In genomic region chr7:88306590-88307048, GRCh38 we compare ENCODE assay signal across 8 cellular contexts. TPM values are rescaled to one million over a fixed set of nuclear protein-coding genes. Genes with fewer than 3 reads are reported as not detected.
DNase-seq lines count a peak whose midpoint lies in the region; ATAC-seq, FAIRE-seq and TF ChIP-seq lines count a peak whose summit lies in the region.

Gene STEAP4, minus strand, starts transcription at chr7:88306894. Its CDS starts 22,625 bp downstream, at chr7:88284269.

- H3K27ac Mint-ChIP-seq in dendritic cell treated with granulocyte-macrophage colony-stimulating factor and Interleukin-4, amounts not matched to agents 40 ng/mL and 50 ng/mL, for 4 days: peak within 1 kb of the TSS; percentile 69
- no peak within 1 kb of the TSS for H3K27ac Mint-ChIP-seq in stimulated activated naive CD8-positive, alpha-beta T cell treated with anti-CD3 and anti-CD28 coated beads, Interleukin-15, amount 100 ng/mL, for 72 hours

- H3K27me3 Mint-ChIP-seq in dendritic cell treated with granulocyte-macrophage colony-stimulating factor and Interleukin-4, amounts not matched to agents 40 ng/mL and 50 ng/mL, for 4 days: no peaks in the 10 kb centered on the region
- peaks cover 50% of the 10 kb centered on the region for H3K27me3 Mint-ChIP-seq in stimulated activated naive CD8-positive, alpha-beta T cell treated with anti-CD3 and anti-CD28 coated beads, Interleukin-15, amount 100 ng/mL, for 72 hours

- no peak within 1 kb of the TSS for H3K4me3 ChIP-seq in HepG2 (replicated peaks in 1 of 3; ENCODE audit: insufficient read depth in 1 of 3, low read depth in 2 of 3, low read length in 3 of 3)

- no peak for TF ChIP-seq CTCF in AG09319 (IDR thresholded peaks at IDR 0.05; ENCODE audit: low read depth, low read length)
- TF ChIP-seq CTCF in HepG2 (CRISPR knock-in tag; IDR thresholded peaks at IDR 0.05): no peak

- peaks cover 7% of the 10 kb centered on the region for H3K36me3 Mint-ChIP-seq in dendritic cell treated with granulocyte-macrophage colony-stimulating factor and Interleukin-4, amounts not matched to agents 40 ng/mL and 50 ng/mL, for 4 days (ENCODE audit: low read depth)

- H3K79me2 ChIP-seq in HepG2 (ENCODE audit: insufficient read depth, low read length): no peaks in the 10 kb centered on the region

- H3K4me2 ChIP-seq in HepG2 (ENCODE audit: low read depth, low read length): no peak within 1 kb of the TSS

- H2AFZ ChIP-seq in HepG2 (ENCODE audit: low read length): no peak within 1 kb of the TSS

- H3K27me3 ChIP-seq in HepG2 (ENCODE audit: control insufficient read depth in 1 of 2, insufficient read depth in 2 of 2, low read length in 2 of 2): peaks cover 0 to 6% of the 10 kb centered on the region in 2 experiments; a peak in 2 of 5 replicates

- in situ Hi-C loops in HepG2 (cut with HindIII; ENCODE audit: extremely low pct_ligation_motif_present, low pct_unique_long_range_greater_than_20kb): no loop called here

- CTCF ChIA-PET in HepG2 (lab: Yijun Ruan, JAX; ENCODE audit: low intra/inter-chr PET ratio, low total read pairs): no interaction called here

- TF ChIP-seq EP300 in HepG2 (IDR thresholded peaks at IDR 0.05; ENCODE audit: low read depth in 2 of 2, low read length in 2 of 2) (no peak), HepG2 (CRISPR knock-in tag; IDR thresholded peaks at IDR 0.05; ENCODE audit: borderline replicate concordance) (no peak)

- H3K4me3 Mint-ChIP-seq in dendritic cell treated with granulocyte-macrophage colony-stimulating factor and Interleukin-4, amounts not matched to agents 40 ng/mL and 50 ng/mL, for 4 days: peak within 1 kb of the TSS; percentile 73
- peak within 1 kb of the TSS; percentile 63 to 74 for H3K4me3 Mint-ChIP-seq in stimulated activated naive CD8-positive, alpha-beta T cell treated with anti-CD3 and anti-CD28 coated beads, Interleukin-15, amount 100 ng/mL, for 72 hours

- no peak within 1 kb of the TSS for H3K27ac ChIP-seq in HepG2 (ENCODE audit: extremely low read length, insufficient read depth, low read length)

- H3K9me3 ChIP-seq in HepG2 (ENCODE audit: low read length): no peaks in the 10 kb centered on the region

- H3K9ac ChIP-seq in HepG2 (ENCODE audit: insufficient read depth, low read depth, low read length): no peak within 1 kb of the TSS

- no peaks in the 10 kb centered on the region for H3K4me1 ChIP-seq in HepG2 (ENCODE audit: insufficient read depth, low read length)

- no peak for TF ChIP-seq POLR2A in HepG2 (IDR thresholded peaks at IDR 0.05; ENCODE audit: insufficient read depth in 1 of 2, low read depth in 2 of 2, low read length in 2 of 2)

- TF ChIP-seq RAD21 in HepG2 (CRISPR knock-in tag; IDR thresholded peaks at IDR 0.05): no peak

- no peaks in the 10 kb centered on the region for H3K9me3 Mint-ChIP-seq in dendritic cell treated with granulocyte-macrophage colony-stimulating factor and Interleukin-4, amounts not matched to agents 40 ng/mL and 50 ng/mL, for 4 days
- no peaks in the 10 kb centered on the region for H3K9me3 Mint-ChIP-seq in stimulated activated naive CD8-positive, alpha-beta T cell treated with anti-CD3 and anti-CD28 coated beads, Interleukin-15, amount 100 ng/mL, for 72 hours

- peaks cover 55% of the 10 kb centered on the region for H3K4me1 Mint-ChIP-seq in dendritic cell treated with granulocyte-macrophage colony-stimulating factor and Interleukin-4, amounts not matched to agents 40 ng/mL and 50 ng/mL, for 4 days (ENCODE audit: low read depth)
- H3K4me1 Mint-ChIP-seq in stimulated activated naive CD8-positive, alpha-beta T cell treated with anti-CD3 and anti-CD28 coated beads, Interleukin-15, amount 100 ng/mL, for 72 hours: peaks cover 8% of the 10 kb centered on the region

- ATAC-seq in HepG2 (no peak), HG02610 (IDR thresholded peaks at IDR 0.05; ENCODE audit: unreplicated experiment) (no peak)
- peak; percentile 50 for ATAC-seq in stimulated activated naive CD8-positive, alpha-beta T cell treated with anti-CD3 and anti-CD28 coated beads, Interleukin-15, amount 100 ng/mL, for 72 hours

- 42% methylated on average over 19 of the region's 30 CpGs for WGBS in HepG2 (ENCODE audit: low lambda C conversion rate)

- H3K36me3 ChIP-seq in HepG2 (replicated peaks in 1 of 2; ENCODE audit: control insufficient read depth in 1 of 2, insufficient read depth in 2 of 2, low read length in 2 of 2): no peaks in the 10 kb centered on the region

- no peaks in the 10 kb centered on the region for H4K20me1 ChIP-seq in HepG2 (ENCODE audit: insufficient read depth, low read length)

- BruUV-seq in HepG2 (replicated peaks; lab: Mats Ljungman, UMichigan): no TSS peak

- no peak for FAIRE-seq in HepG2 (lab: Jason Lieb, UNC)

- peak; percentile 18 for DNase-seq in AG09319 (ENCODE audit: extremely low read depth, low read depth)
- peak; percentile 21 for DNase-seq in M059J (ENCODE audit: low read depth)
- DNase-seq in HepG2 (ENCODE audit: low spot score): no peak
- no peak for DNase-seq in stimulated activated naive CD8-positive, alpha-beta T cell treated with anti-CD3 and anti-CD28 coated beads, Interleukin-15, amount 100 ng/mL, for 72 hours
- DNase-seq in NCI-H187 (lab: John Stamatoyannopoulos, UW): no peak
- no peak for DNase-seq in NCI-H1105 (lab: John Stamatoyannopoulos, UW)

- intact Hi-C loops in dendritic cell treated with granulocyte-macrophage colony-stimulating factor and Interleukin-4, amounts not matched to agents 40 ng/mL and 50 ng/mL, for 4 days (cut with micrococcal nuclease): loop anchor here (2.0 to 10.0 kb wide), 3 partner anchors 14 to 62 kb away; no protein-coding TSS in a partner anchor
- intact Hi-C loops in HepG2 (cut with micrococcal nuclease; ENCODE audit: unreplicated experiment): no loop called here

- POLR2A ChIA-PET in HepG2 (lab: Yijun Ruan, JAX): no interaction called here

TF ChIP-seq in HepG2, 621 proteins besides CTCF, POLR2A, EP300 and RAD21 (continues in another document):
- peak; percentile 11; the same call in 1 of the 2 replicates for TF ChIP-seq CEBPB (IDR thresholded peaks at IDR 0.05; ENCODE audit: borderline replicate concordance, low read depth, low read length)

RNA-seq across cellular contexts. Expression of gene STEAP4, which starts in this region (rescaled TPM):
- 0.02 TPM in 1 of 2 replicates, not detected in the other for total RNA-seq in M059J (2014; rRNA removed; shearing (Covaris generic))
- total RNA-seq in HepG2 (2016; rRNA removed; fragmentation: Illumina TruSeq; extraction: Trizol): not detected in 2 replicates
- not detected in 2 replicates for total RNA-seq in HepG2 (2016; cell fraction: cytosol; rRNA removed; fragmentation: Illumina TruSeq; extraction: Trizol; ENCODE audit: low read depth)
- not detected in 2 replicates for total RNA-seq in HepG2 (2016; cell fraction: insoluble cytoplasmic fraction; rRNA removed; fragmentation: Illumina TruSeq; extraction: Trizol)
- not detected in 2 replicates for total RNA-seq in HepG2 (2016; cell fraction: membrane; rRNA removed; fragmentation: Illumina TruSeq; extraction: Trizol)
- total RNA-seq in HepG2 (2016; cell fraction: nucleus; rRNA removed; fragmentation: Illumina TruSeq; extraction: Trizol): not detected in 2 replicates
- not detected in 2 replicates for polyA plus RNA-seq in HepG2 (2011; rRNA removed)
- polyA plus RNA-seq in HepG2 (2011; cell fraction: cytosol; rRNA removed): not detected in 2 replicates
- not detected in 2 replicates for polyA plus RNA-seq in HepG2 (2011; cell fraction: nucleus; rRNA removed)
- polyA plus RNA-seq in HepG2 (2012): not detected in 2 replicates
- polyA plus RNA-seq in HepG2 (2016; cell fraction: cytosol; fragmentation: Illumina TruSeq; extraction: Trizol; ENCODE audit: low read depth): not detected in 2 replicates
- not detected in 2 replicates for polyA plus RNA-seq in HepG2 (2016; cell fraction: insoluble cytoplasmic fraction; fragmentation: Illumina TruSeq; extraction: Trizol; ENCODE audit: low read depth)
- polyA plus RNA-seq in HepG2 (2016; cell fraction: membrane; fragmentation: Illumina TruSeq; extraction: Trizol; ENCODE audit: low read depth): not detected in 2 replicates
- polyA plus RNA-seq in HepG2 (2016; cell fraction: nucleus; fragmentation: Illumina TruSeq; extraction: Trizol; ENCODE audit: insufficient read depth, low read depth): not detected in 2 replicates
- 19.2 TPM in 1 of 2 replicates, not detected in the other for polyA minus RNA-seq in HepG2 (2011; rRNA and poly(A)+ RNA removed; ENCODE audit: low replicate concordance)
- polyA minus RNA-seq in HepG2 (2011; cell fraction: cytosol; rRNA and poly(A)+ RNA removed): not detected in 2 replicates
- polyA minus RNA-seq in HepG2 (2011; cell fraction: nucleus; rRNA and poly(A)+ RNA removed): not detected in 2 replicates

Comparison
In these comparisons a context has a peak if more than half of its experiments do, and no peak if none do; other contexts are left out.
1. Peak in DNase-seq in M059J; RNA of the gene not detected or under 1 TPM.